Comparison of ENCODE assay signal across 10 cellular contexts in genomic region chr3:133570139-133570936, GRCh38. TPM values are rescaled to one million over a fixed set of nuclear protein-coding genes. Genes with fewer than 3 reads are reported as not detected.
DNase-seq lines count a peak whose midpoint lies in the region; ATAC-seq and TF ChIP-seq lines count a peak whose summit lies in the region.
"Had no signal": no experiment of that assay in that cellular context is flagged by ENCODE, and none has a peak within 500 bp of the region (broad histone marks: within the 10 kb centered on the region; RNA-seq: fewer than 3 reads in every experiment).

No MANE protein-coding gene starts in this region.

- no peak for TF ChIP-seq CTCF in stomach (IDR thresholded peaks at IDR 0.05)

- no peak for TF ChIP-seq POLR2A in stomach (IDR thresholded peaks at IDR 0.05)

- H3K4me3 ChIP-seq in adipocyte (ENCODE audit: low read length) (no peak overlapping the region), stomach (no peak overlapping the region)

- H3K9me3 ChIP-seq in adipocyte (ENCODE audit: control insufficient read depth, low read length) = no peaks in the 10 kb centered on the region
- no peaks in the 10 kb centered on the region for H3K9me3 ChIP-seq in stomach

- H3K27me3 Mint-ChIP-seq in activated CD4-positive, alpha-beta T cell treated with anti-CD3 and anti-CD28 coated beads for 36 hours = no peaks in the 10 kb centered on the region
- peaks cover 12 to 15% (median 14%) of the 10 kb centered on the region in 3 donors for H3K27me3 Mint-ChIP-seq in immature natural killer cell (ENCODE audit: low read depth in 3 of 3)

- H3K4me1 ChIP-seq in adipocyte (ENCODE audit: control insufficient read depth, insufficient read depth, low read length) (peaks cover 45% of the 10 kb centered on the region), stomach (peaks cover 3 to 53% (median 18%) of the 10 kb centered on the region in 4 donors)

- no peak for DNase-seq in activated CD4-positive, alpha-beta T cell treated with anti-CD3 and anti-CD28 coated beads for 36 hours
- no peak for DNase-seq in activated CD4-positive, alpha-beta T cell treated with anti-CD3 and anti-CD28 coated beads for 1 hour
- DNase-seq in adipocyte (ENCODE audit: low read depth) (peak; percentile 81), immature natural killer cell (no peak), stomach (peak; percentile 34), DMS 273 (lab: John Stamatoyannopoulos, UW; ENCODE audit: unreplicated experiment) (no peak), cerebellum (ENCODE audit: low spot score) (no peak), NCI-H2081 treated with DMSO at 0.1 percent for 48 hours (lab: John Stamatoyannopoulos, UW) (no peak)
- DNase-seq: midbrain, NCI-H2029 treated with DMSO at 0.1 percent for 48 hours had no signal

- peaks cover 2% of the 10 kb centered on the region for H3K36me3 ChIP-seq in adipocyte (ENCODE audit: control insufficient read depth, insufficient read depth, low read length, severe bottlenecking)
- no peaks in the 10 kb centered on the region for H3K36me3 ChIP-seq in stomach

- ATAC-seq in activated CD4-positive, alpha-beta T cell treated with anti-CD3 and anti-CD28 coated beads for 36 hours = no peak

- H3K9ac ChIP-seq in adipocyte (ENCODE audit: low read length) = peak overlapping the region; percentile 9

- WGBS in stomach, 5 donors = 75 to 84% (median 80%) methylated on average over 5 of the region's 5 CpGs

- TF ChIP-seq EP300 in stomach (IDR thresholded peaks at IDR 0.05) = no peak

- CTCF ChIA-PET in activated CD4-positive, alpha-beta T cell treated with anti-CD3 and anti-CD28 coated beads for 36 hours (lab: Charles Lee) = interaction anchor here (0.8 to 1.1 kb wide), 5 partner anchors 82 to 906 kb away, joined by 3 read pairs; no protein-coding TSS in a partner anchor

- peaks cover 9% of the 10 kb centered on the region for H3K36me3 Mint-ChIP-seq in activated CD4-positive, alpha-beta T cell treated with anti-CD3 and anti-CD28 coated beads for 36 hours (ENCODE audit: low read depth)
- peaks cover 0 to 5% (median 0%) of the 10 kb centered on the region in 3 donors for H3K36me3 Mint-ChIP-seq in immature natural killer cell

- H3K27me3 ChIP-seq in adipocyte (replicated peaks; ENCODE audit: control insufficient read depth, insufficient read depth, low read length) (no peaks in the 10 kb centered on the region), stomach (no peaks in the 10 kb centered on the region)

- no peaks in the 10 kb centered on the region for H3K9me3 Mint-ChIP-seq in activated CD4-positive, alpha-beta T cell treated with anti-CD3 and anti-CD28 coated beads for 36 hours (ENCODE audit: low read depth)
- no peaks in the 10 kb centered on the region for H3K9me3 Mint-ChIP-seq in immature natural killer cell

- intact Hi-C loops in activated CD4-positive, alpha-beta T cell treated with anti-CD3 and anti-CD28 coated beads for 36 hours (cut with DNase I, micrococcal nuclease) = loop anchor here in 1 of 2 experiments (5.0 kb wide), 1 partner anchor 682 kb away; the partner anchor contains the start of gene RYK
- intact Hi-C loops in stomach (cut with DNase I; ENCODE audit: low total_unique reads) = no loop called here

- POLR2A ChIA-PET in activated CD4-positive, alpha-beta T cell treated with anti-CD3 and anti-CD28 coated beads for 36 hours (lab: Charles Lee) = no interaction called here

- H3K4me3 Mint-ChIP-seq in activated CD4-positive, alpha-beta T cell treated with anti-CD3 and anti-CD28 coated beads for 36 hours = no peak overlapping the region
- no peak overlapping the region for H3K4me3 Mint-ChIP-seq in immature natural killer cell

- peak overlapping the region in 4 of 5 donors; percentile 49 to 79 (median 64) for H3K27ac ChIP-seq in stomach

- peak overlapping the region; percentile 68 for H3K27ac Mint-ChIP-seq in activated CD4-positive, alpha-beta T cell treated with anti-CD3 and anti-CD28 coated beads for 36 hours
- peak overlapping the region; percentile 34 to 100 (median 60) for H3K27ac Mint-ChIP-seq in immature natural killer cell

- H3K4me1 Mint-ChIP-seq in activated CD4-positive, alpha-beta T cell treated with anti-CD3 and anti-CD28 coated beads for 36 hours = peaks cover 22% of the 10 kb centered on the region
- H3K4me1 Mint-ChIP-seq in immature natural killer cell = peaks cover 29 to 36% of the 10 kb centered on the region in 2 donors

RNA-seq across cellular contexts. Expression of gene CDV3, which starts 3.1 kb away (rescaled TPM):
- 100 to 1,000 TPM; 204 to 221 TPM for total RNA-seq in activated CD4-positive, alpha-beta T cell treated with anti-CD3 and anti-CD28 coated beads for 36 hours
- polyA plus RNA-seq in immature natural killer cell (10 to 100 TPM; 29.4 to 44.4 (median 30.9) TPM), stomach (10 to 100 TPM; 46.2 to 92.0 (median 72.0) TPM)
- total RNA-seq in stomach (100 to 1,000 TPM in 2 of 5 donors, 10 to 100 TPM in 3; 40.3 to 160 (median 65.2) TPM), cerebellum (71.0 TPM)

Comparison
In these comparisons a context has a peak if more than half of its experiments do, and no peak if none do; other contexts are left out.
1. DNase-seq: peak in adipocyte (single experiment) and stomach (single experiment); none in activated CD4-positive, alpha-beta T cell treated with anti-CD3 and anti-CD28 coated beads for 36 hours (single experiment), activated CD4-positive, alpha-beta T cell treated with anti-CD3 and anti-CD28 coated beads for 1 hour (single experiment), immature natural killer cell (0 of 3), DMS 273 (single experiment), cerebellum (single experiment) and NCI-H2081 treated with DMSO at 0.1 percent for 48 hours (single experiment).